16 cellular contexts compared by ENCODE assay signal in genomic region chr3:55013145-55013544, GRCh38.
DNase-seq lines count a peak whose midpoint lies in the region; ATAC-seq, FAIRE-seq and TF ChIP-seq lines count a peak whose summit lies in the region.
"Had no signal": no experiment of that assay in that cellular context is flagged by ENCODE, and none has a peak within 500 bp of the region (broad histone marks: within the 10 kb centered on the region; RNA-seq: fewer than 3 reads in every experiment).

No MANE protein-coding gene starts in this region.

- H2BK120ac ChIP-seq in mesenchymal stem cell (ENCODE audit: low read depth, low read length), result no peak overlapping the region

- peaks cover 10% of the 10 kb centered on the region for H3K4me1 ChIP-seq in mesenchymal stem cell (ENCODE audit: control insufficient read depth, insufficient read depth, low read depth, low read length)
- H3K4me1 ChIP-seq: colonic mucosa, transverse colon had no signal

- ATAC-seq in GM21447 (IDR thresholded peaks at IDR 0.05; ENCODE audit: unreplicated experiment), result no peak
- ATAC-seq: HCT116 had no signal

- no peak for FAIRE-seq in GM12892 (lab: Jason Lieb, UNC)

- POLR2A ChIA-PET in AG04450 (lab: Yijun Ruan, JAX), result interaction anchor here (1.0 kb wide), 1 partner anchor 47 kb away, joined by 3 read pairs; no protein-coding TSS in a partner anchor

- H4K91ac ChIP-seq in mesenchymal stem cell (ENCODE audit: low read length), result no peak overlapping the region

- H3K9ac ChIP-seq in mesenchymal stem cell (ENCODE audit: low read length), result no peak overlapping the region

- no peaks in the 10 kb centered on the region for H3K79me1 ChIP-seq in mesenchymal stem cell (replicated peaks; ENCODE audit: low read length, poor library complexity, severe bottlenecking)

- no peak overlapping the region for H2AFZ ChIP-seq in mesenchymal stem cell (ENCODE audit: low read depth, low read length)

- H2AK5ac ChIP-seq in mesenchymal stem cell (ENCODE audit: low read length, severe bottlenecking), result no peak overlapping the region

- H3K27me3 ChIP-seq in AG04450 (ENCODE audit: control insufficient read depth, insufficient read depth, low read length) (no peaks in the 10 kb centered on the region), mesenchymal stem cell (ENCODE audit: control insufficient read depth in 1 of 2, insufficient read depth in 1 of 2, low read length in 2 of 2) (no peaks in the 10 kb centered on the region)
- H3K27me3 ChIP-seq: colonic mucosa, transverse colon had no signal

- DNase-seq in AG04450 (ENCODE audit: low read depth, low spot score) (no peak), HFF-Myc (ENCODE audit: extremely low read depth, low read depth) (no peak), astrocyte of the cerebellum (ENCODE audit: low read depth) (peak; percentile 41), mesenchymal stem cell (peak; percentile 33), dermis blood vessel endothelial cell (no peak), GM12892 (ENCODE audit: insufficient read length) (no peak)
- DNase-seq in stimulated activated CD4-positive, alpha-beta T cell treated with anti-CD3 and anti-CD28 coated beads, Interleukin-4, amount 100 ng/mL, for 1 hour, result no peak
- DNase-seq: activated CD4-positive, alpha-beta T cell treated with anti-CD3 and anti-CD28 coated beads, Interleukin-2, amount 50 U/mL, for 4 hours; activated naive CD4-positive, alpha-beta T cell; CD4-positive, alpha-beta memory T cell; colonic mucosa; NCI-H226; SHP77 treated with DMSO at 0.1 percent for 48 hours; transverse colon had no signal

- no peak overlapping the region for H4K8ac ChIP-seq in mesenchymal stem cell (ENCODE audit: low read length)

- no peak for TF ChIP-seq POLR2A in GM12892 (IDR thresholded peaks at IDR 0.05; ENCODE audit: low read depth, low read length)

- in situ Hi-C loops in astrocyte of the cerebellum (cut with HindIII; ENCODE audit: low sequenced_read_pairs), result no loop called here

- H3K4me2 ChIP-seq in mesenchymal stem cell (ENCODE audit: low read length, poor library complexity, severe bottlenecking), result no peak overlapping the region

- H2BK12ac ChIP-seq in mesenchymal stem cell (ENCODE audit: low read length in 2 of 2), result no peak overlapping the region

- H3K9me3 ChIP-seq in AG04450 (ENCODE audit: control insufficient read depth, insufficient read depth, low read length) (no peaks in the 10 kb centered on the region), mesenchymal stem cell (ENCODE audit: control insufficient read depth, low read length) (no peaks in the 10 kb centered on the region)
- H3K9me3 ChIP-seq: colonic mucosa, transverse colon had no signal

- CTCF ChIA-PET in AG04450 (lab: Charles Lee), result interaction anchor here (0.7 to 1.5 kb wide), 4 partner anchors 9 to 160 kb away, joined by 3 to 5 read pairs (median 3); no protein-coding TSS in a partner anchor

- no peak overlapping the region for H3K4me3 ChIP-seq in AG04450 (ENCODE audit: low read depth, low read length)
- H3K4me3 ChIP-seq in HFF-Myc (replicated peaks; ENCODE audit: low read depth, low read length), result no peak overlapping the region
- no peak overlapping the region for H3K4me3 ChIP-seq in astrocyte of the cerebellum (ENCODE audit: low read depth, low read length)
- no peak overlapping the region for H3K4me3 ChIP-seq in mesenchymal stem cell (ENCODE audit: insufficient read depth in 1 of 2, low read depth in 1 of 2, low read length in 2 of 2)
- H3K4me3 ChIP-seq: colonic mucosa, transverse colon had no signal

- H2BK5ac ChIP-seq in mesenchymal stem cell (ENCODE audit: low read depth, low read length, poor library complexity, severe bottlenecking), result no peak overlapping the region

- no peak overlapping the region for H2BK15ac ChIP-seq in mesenchymal stem cell (ENCODE audit: low read depth, poor library complexity, severe bottlenecking)

- H3K27ac ChIP-seq in AG04450 (ENCODE audit: low read depth, low read length) (no peak overlapping the region), mesenchymal stem cell (ENCODE audit: low read length, poor library complexity, severe bottlenecking) (no peak overlapping the region)
- H3K27ac ChIP-seq: colonic mucosa, transverse colon had no signal

- H3K4ac ChIP-seq in mesenchymal stem cell (ENCODE audit: low read depth in 1 of 2, low read length in 2 of 2), result no peak overlapping the region

- no peak overlapping the region for H3K14ac ChIP-seq in mesenchymal stem cell (ENCODE audit: low read length in 2 of 2)

- 79% methylated on average over 3 of the region's 4 CpGs for WGBS in mesenchymal stem cell

- TF ChIP-seq CTCF in AG04450 (IDR thresholded peaks at IDR 0.05; ENCODE audit: low read depth, low read length), result peak; percentile 41
- peak; percentile 17 for TF ChIP-seq CTCF in HFF-Myc (IDR thresholded peaks at IDR 0.05; ENCODE audit: low read depth, low read length, missing control alignments)
- peak; percentile 51 for TF ChIP-seq CTCF in astrocyte of the cerebellum (IDR thresholded peaks at IDR 0.05; ENCODE audit: low read depth, low read length, missing control alignments)

- no peak overlapping the region for H3K23ac ChIP-seq in mesenchymal stem cell (ENCODE audit: low read length in 2 of 2)

- H3K36me3 ChIP-seq in mesenchymal stem cell (ENCODE audit: control insufficient read depth in 1 of 2, insufficient read depth in 2 of 2, low read depth in 1 of 2, low read length in 2 of 2), result no peaks in the 10 kb centered on the region
- H3K36me3 ChIP-seq: colonic mucosa, transverse colon had no signal

- H3K18ac ChIP-seq in mesenchymal stem cell (ENCODE audit: low read depth in 1 of 2, low read length in 2 of 2), result no peak overlapping the region

Comparison
In these comparisons a context has a peak if more than half of its experiments do, and no peak if none do; other contexts are left out.
1. DNase-seq: peak in astrocyte of the cerebellum (single experiment) and mesenchymal stem cell (single experiment); none in AG04450 (single experiment), HFF-Myc (single experiment), dermis blood vessel endothelial cell (single experiment), GM12892 (single experiment) and stimulated activated CD4-positive, alpha-beta T cell treated with anti-CD3 and anti-CD28 coated beads, Interleukin-4, amount 100 ng/mL, for 1 hour (single experiment).
2. Peak in every context shown above with its lines, with median percentiles within 50 percentile points of each other: CTCF ChIP-seq.